ENCODE assay signal across 18 cellular contexts in the genomic region with DNA sequence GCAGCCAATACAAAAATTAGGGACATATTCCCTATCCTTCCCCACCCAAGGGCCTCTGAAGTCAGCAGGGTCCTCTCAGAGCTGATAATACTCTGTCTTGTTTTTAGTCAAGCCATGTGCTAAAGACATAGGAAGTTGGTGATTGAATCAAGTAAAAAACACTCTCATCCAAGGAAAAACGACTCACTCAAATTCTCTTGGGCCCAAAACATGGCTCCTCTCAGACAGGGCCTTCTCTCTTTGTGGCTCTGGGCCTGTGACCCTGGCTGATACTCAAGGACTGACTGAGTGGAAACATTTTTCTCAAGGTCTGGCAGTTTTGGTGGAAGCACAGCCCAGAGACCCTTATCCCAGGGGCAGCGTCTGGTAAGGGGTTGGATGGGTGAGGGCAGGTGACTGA. TPM values are rescaled to one million over a fixed set of nuclear protein-coding genes. Genes with fewer than 3 reads are reported as not detected.
DNase-seq lines count a peak whose midpoint lies in the region; ATAC-seq and TF ChIP-seq lines count a peak whose summit lies in the region.
"Had no signal": no experiment of that assay in that cellular context is flagged by ENCODE, and none has a peak within 500 bp of the region (broad histone marks: within the 10 kb centered on the region; RNA-seq: fewer than 3 reads in every experiment).

No MANE protein-coding gene starts in this region.

- H3K4me1 ChIP-seq in GM23338 (ENCODE audit: insufficient read depth) (no peaks in the 10 kb centered on the region; the same call in 1 of the 2 replicates), mesendoderm (ENCODE audit: control insufficient read depth, low read depth, low read length) (no peaks in the 10 kb centered on the region)
- H3K4me1 ChIP-seq: A549 had no signal

- H3K27me3 Mint-ChIP-seq in GM23338 (ENCODE audit: insufficient read depth, low read depth, poor library complexity) (peaks cover 3% of the 10 kb centered on the region), memory B cell (no peaks in the 10 kb centered on the region)
- H3K27me3 Mint-ChIP-seq: IgD-negative memory B cell had no signal

- peaks cover 9% of the 10 kb centered on the region for H3K4me1 Mint-ChIP-seq in GM23338
- H3K4me1 Mint-ChIP-seq in memory B cell, result peaks cover 5% of the 10 kb centered on the region

- H3K4me3 ChIP-seq in GM23338 (no peak overlapping the region), mesendoderm (ENCODE audit: low read length) (no peak overlapping the region)
- H3K4me3 ChIP-seq: A549, GM12878, GM23248 had no signal

- ATAC-seq in activated naive CD4-positive, alpha-beta T cell treated with anti-CD3 and anti-CD28 coated beads, Interleukin-2, amount 50 U/mL, for 72 hours, result peak; percentile 41 to 63
- ATAC-seq in GM23338, result no peak
- no peak for ATAC-seq in memory B cell (ENCODE audit: low read depth)
- no peak for ATAC-seq in GM18517 (IDR thresholded peaks at IDR 0.05; ENCODE audit: unreplicated experiment)
- ATAC-seq: A549, GM12878 had no signal

- H3F3A ChIP-seq in GM23338 (replicated peaks; ENCODE audit: low read depth), result no peaks in the 10 kb centered on the region

- no peak overlapping the region for H3K9ac ChIP-seq in mesendoderm (ENCODE audit: low read length)
- H3K9ac ChIP-seq: GM23248 had no signal

- H3K27me3 ChIP-seq in GM23338 (ENCODE audit: insufficient read depth) (no peaks in the 10 kb centered on the region), mesendoderm (ENCODE audit: insufficient read depth, low read length, poor library complexity) (no peaks in the 10 kb centered on the region)

- TF ChIP-seq CTCF in GM23338 (conservative IDR thresholded peaks at IDR 0.05; ENCODE audit: low read depth in 2 of 2), result no peak

- H2BK15ac ChIP-seq in mesendoderm (replicated peaks; ENCODE audit: low read depth), result no peak overlapping the region

- H3K79me2 ChIP-seq in GM23338 (replicated peaks; ENCODE audit: insufficient read depth), result no peaks in the 10 kb centered on the region
- no peaks in the 10 kb centered on the region for H3K79me2 ChIP-seq in mesendoderm (ENCODE audit: control insufficient read depth, insufficient read depth, low read length)

- H3K9me2 ChIP-seq in GM23338 (ENCODE audit: insufficient read depth), result no peaks in the 10 kb centered on the region

- no peak for DNase-seq in activated naive CD4-positive, alpha-beta T cell treated with anti-CD3 and anti-CD28 coated beads, Interleukin-2, amount 50 U/mL, for 72 hours (ENCODE audit: low spot score in 2 of 2)
- DNase-seq in activated naive CD4-positive, alpha-beta T cell (lab: John Stamatoyannopoulos, UW), result no peak
- DNase-seq in GM23338 (ENCODE audit: low spot score) (no peak), memory B cell (ENCODE audit: low spot score in 2 of 2) (no peak), HuH-7.5 (ENCODE audit: low spot score) (no peak), mesendoderm (no peak)
- DNase-seq: Calu3, DMS 273 treated with DMSO at 0.1 percent for 48 hours, DMS79, GM23248, H7 had no signal

- no peak overlapping the region for H2BK5ac ChIP-seq in mesendoderm (ENCODE audit: low read length)

- H4K8ac ChIP-seq in mesendoderm (ENCODE audit: low read depth, low read length), result no peak overlapping the region

- H3K36me3 ChIP-seq in GM23338 (ENCODE audit: insufficient read depth) (no peaks in the 10 kb centered on the region), mesendoderm (ENCODE audit: control insufficient read depth, insufficient read depth, low read length) (no peaks in the 10 kb centered on the region)

- H4K5ac ChIP-seq in mesendoderm (ENCODE audit: low read length), result no peak overlapping the region

- no peak overlapping the region for H2BK120ac ChIP-seq in mesendoderm (ENCODE audit: low read depth, low read length)

- peak overlapping the region; percentile 85; the same call in 1 of the 2 replicates for H2AFZ ChIP-seq in GM23338
- H2AFZ ChIP-seq: GM23248 had no signal

- no peak overlapping the region for H3K27ac ChIP-seq in GM23338 (ENCODE audit: low read depth)
- H3K27ac ChIP-seq in mesendoderm (ENCODE audit: low read depth, low read length), result no peak overlapping the region
- H3K27ac ChIP-seq: A549, GM23248 had no signal

- H3K9me3 Mint-ChIP-seq in activated naive CD4-positive, alpha-beta T cell treated with anti-CD3 and anti-CD28 coated beads, Interleukin-2, amount 50 U/mL, for 72 hours, result no peaks in the 10 kb centered on the region
- H3K9me3 Mint-ChIP-seq in GM23338 (no peaks in the 10 kb centered on the region), memory B cell (no peaks in the 10 kb centered on the region)
- H3K9me3 Mint-ChIP-seq: IgD-negative memory B cell had no signal

- no peak overlapping the region for H3K56ac ChIP-seq in mesendoderm (ENCODE audit: low read length)

- H3K79me1 ChIP-seq in mesendoderm (ENCODE audit: low read length), result no peaks in the 10 kb centered on the region

- no peak overlapping the region for H3K18ac ChIP-seq in mesendoderm (ENCODE audit: low read length)

- H3K23ac ChIP-seq in mesendoderm (ENCODE audit: low read length), result no peak overlapping the region

- H3K4me3 Mint-ChIP-seq in GM23338 (no peak overlapping the region), memory B cell (no peak overlapping the region)

- H3K4ac ChIP-seq in mesendoderm (ENCODE audit: low read depth, low read length), result no peak overlapping the region

- no peaks in the 10 kb centered on the region for H4K20me1 ChIP-seq in GM23338 (replicated peaks; ENCODE audit: insufficient read depth)

- no peaks in the 10 kb centered on the region for H3K36me3 Mint-ChIP-seq in activated naive CD4-positive, alpha-beta T cell treated with anti-CD3 and anti-CD28 coated beads, Interleukin-2, amount 50 U/mL, for 72 hours
- H3K36me3 Mint-ChIP-seq in GM23338 (ENCODE audit: low read depth), result no peaks in the 10 kb centered on the region
- H3K36me3 Mint-ChIP-seq in memory B cell, result no peaks in the 10 kb centered on the region
- H3K36me3 Mint-ChIP-seq: CD14-positive monocyte, IgD-negative memory B cell had no signal

- WGBS in mesendoderm (ENCODE audit: extremely low coverage, insufficient coverage, low lambda C conversion rate), result no CpG with 5 or more reads among the region's 2 CpGs

- H3K4me2 ChIP-seq in GM23338 (no peak overlapping the region), mesendoderm (ENCODE audit: low read length) (no peak overlapping the region)
- H3K4me2 ChIP-seq: A549 had no signal

- H3K27ac Mint-ChIP-seq in activated naive CD4-positive, alpha-beta T cell treated with anti-CD3 and anti-CD28 coated beads, Interleukin-2, amount 50 U/mL, for 72 hours, result no peak overlapping the region
- H3K27ac Mint-ChIP-seq in GM23338, result no peak overlapping the region
- H3K27ac Mint-ChIP-seq in memory B cell, result peak overlapping the region; percentile 12
- H3K27ac Mint-ChIP-seq: IgD-negative memory B cell had no signal

- no peak overlapping the region for H2AK5ac ChIP-seq in mesendoderm (ENCODE audit: low read length)

TF ChIP-seq in GM23338, 12 proteins besides CTCF, POLR2A, EP300 and RAD21 (continues in another document):
- no peak for TF ChIP-seq JUNB (IDR thresholded peaks at IDR 0.05; ENCODE audit: unreplicated experiment)
- TF ChIP-seq POLR2AphosphoS5 (IDR thresholded peaks at IDR 0.05; ENCODE audit: low read depth), result no peak

RNA-seq across cellular contexts. Expression of a gene that starts 5.9 kb away (rescaled TPM):
- 10 to 100 TPM in 1 of 2 donors, 1 to 10 TPM in 1; 5.2 to 11.7 TPM for total RNA-seq in activated naive CD4-positive, alpha-beta T cell treated with anti-CD3 and anti-CD28 coated beads, Interleukin-2, amount 50 U/mL, for 72 hours
- not detected in 2 replicates for total RNA-seq in GM23338 (2014; rRNA removed; shearing (Covaris generic))
- polyA plus RNA-seq in GM23338 (2016; fragmentation: Nextera tagmentation; extraction: Ambion mirVana), result not detected in 2 replicates
- not detected for polyA plus RNA-seq in mesendoderm (2013, experiment 1 of 2)
- polyA plus RNA-seq in mesendoderm (2013, experiment 2 of 2), result not detected
- total RNA-seq: Calu3, GM23248, H7 had no signal
- polyA plus RNA-seq: A549, AG04450, BJ, GM23248 had no signal

Comparison
In these comparisons a context has a peak if more than half of its experiments do, and no peak if none do; other contexts are left out.
1. ATAC-seq: peak in activated naive CD4-positive, alpha-beta T cell treated with anti-CD3 and anti-CD28 coated beads, Interleukin-2, amount 50 U/mL, for 72 hours (2 of 2); none in GM23338 (single experiment), memory B cell (single experiment) and GM18517 (single experiment).